In genomic region chr2:240434728-240435456, GRCh38 we compare ENCODE assay signal across 8 cellular contexts. TPM values are rescaled to one million over a fixed set of nuclear protein-coding genes. Genes with fewer than 3 reads are reported as not detected.
DNase-seq lines count a peak whose midpoint lies in the region; ATAC-seq and TF ChIP-seq lines count a peak whose summit lies in the region.

No MANE protein-coding gene starts in this region.

- H3K4me3 ChIP-seq in adipocyte (ENCODE audit: low read length) (peak overlapping the region; percentile 88), heart left ventricle (peak overlapping the region; percentile 6 to 87 (median 64)), tibial nerve (peak overlapping the region; percentile 40 to 95 (median 70))

- H3K27ac ChIP-seq in CD4-positive, alpha-beta T cell (ENCODE audit: low read depth, low read length) = no peak overlapping the region
- H3K27ac ChIP-seq in heart left ventricle (peak overlapping the region; percentile 70 to 97 (median 90)), tibial nerve (peak overlapping the region; percentile 76 to 95 (median 80))

- peaks cover 22% of the 10 kb centered on the region for H3K27me3 ChIP-seq in CD4-positive, alpha-beta T cell (ENCODE audit: control insufficient read depth, insufficient read depth, low read length)
- H3K27me3 ChIP-seq in adipocyte (replicated peaks; ENCODE audit: control insufficient read depth, insufficient read depth, low read length) (no peaks in the 10 kb centered on the region), heart left ventricle (peaks cover 0 to 32% (median 4%) of the 10 kb centered on the region in 9 donors), tibial nerve (no peaks in the 10 kb centered on the region)

- peaks cover 4% of the 10 kb centered on the region for H3K36me3 ChIP-seq in adipocyte (ENCODE audit: control insufficient read depth, insufficient read depth, low read length, severe bottlenecking)
- no peaks in the 10 kb centered on the region for H3K36me3 ChIP-seq in heart left ventricle
- H3K36me3 ChIP-seq in tibial nerve = no peaks in the 10 kb centered on the region

- H3K4me1 ChIP-seq in adipocyte (ENCODE audit: control insufficient read depth, insufficient read depth, low read length) (peaks cover 49% of the 10 kb centered on the region), heart left ventricle (peaks cover 0 to 47% (median 25%) of the 10 kb centered on the region in 12 donors), tibial nerve (peaks cover 0 to 62% (median 20%) of the 10 kb centered on the region in 4 donors)

- H3K36me3 Mint-ChIP-seq in CD4-positive, alpha-beta T cell (ENCODE audit: low read depth) = peaks cover 4% of the 10 kb centered on the region

- peak overlapping the region; percentile 61 for H3K27ac Mint-ChIP-seq in CD4-positive, alpha-beta T cell

- WGBS in heart left ventricle, 4 donors = 1 to 5% (median 2%) methylated on average over 12 to 71 of the region's 71 CpGs
- WGBS in tibial nerve, 2 donors = 2 to 4% methylated on average over 12 to 39 of the region's 71 CpGs

- H3K9ac ChIP-seq in adipocyte (ENCODE audit: low read length) = peak overlapping the region; percentile 95

- peak; percentile 76 to 92 (median 82) for DNase-seq in CD4-positive, alpha-beta T cell
- DNase-seq in M059J (ENCODE audit: low read depth) (peak; percentile 80), SW 1271 (lab: John Stamatoyannopoulos, UW) (peak; percentile 66 to 67), adipocyte (ENCODE audit: low read depth) (peak; percentile 98), heart left ventricle (peak; percentile 93 to 96 (median 95)), posterior cingulate gyrus (peak; percentile 84 to 98 (median 90)), tibial nerve (ENCODE audit: low spot score in 2 of 2) (peak; percentile 87 to 89)

- peaks cover 22% of the 10 kb centered on the region for H3K27me3 Mint-ChIP-seq in CD4-positive, alpha-beta T cell

- CTCF ChIA-PET in CD4-positive, alpha-beta T cell (lab: Charles Lee) = no interaction called here

- POLR2A ChIA-PET in CD4-positive, alpha-beta T cell (lab: Charles Lee) = interaction anchor here (1.0 kb wide), 1 partner anchor 152 kb away, joined by 3 read pairs; the partner anchor contains the start of gene CAPN10

- ATAC-seq in CD4-positive, alpha-beta T cell (ENCODE audit: poor library complexity) = peak; percentile 83
- peak; percentile 45 for ATAC-seq in GM21367 (IDR thresholded peaks at IDR 0.05; ENCODE audit: unreplicated experiment)
- ATAC-seq in heart left ventricle = peak; percentile 68 to 84 (median 82)

- H3K4me1 Mint-ChIP-seq in CD4-positive, alpha-beta T cell (ENCODE audit: low read depth) = peaks cover 4% of the 10 kb centered on the region

- no peaks in the 10 kb centered on the region for H3K9me3 ChIP-seq in CD4-positive, alpha-beta T cell (ENCODE audit: control insufficient read depth, low read length)
- no peaks in the 10 kb centered on the region for H3K9me3 ChIP-seq in adipocyte (ENCODE audit: control insufficient read depth, low read length)
- no peaks in the 10 kb centered on the region for H3K9me3 ChIP-seq in heart left ventricle
- no peaks in the 10 kb centered on the region for H3K9me3 ChIP-seq in tibial nerve

- no peak for TF ChIP-seq POLR2A in heart left ventricle (IDR thresholded peaks at IDR 0.05)
- TF ChIP-seq POLR2A in tibial nerve (IDR thresholded peaks at IDR 0.05) = no peak

- peak overlapping the region; percentile 93 for H3K4me3 Mint-ChIP-seq in CD4-positive, alpha-beta T cell

- no peak for TF ChIP-seq CTCF in CD4-positive, alpha-beta T cell (IDR thresholded peaks at IDR 0.05)
- TF ChIP-seq CTCF in heart left ventricle (IDR thresholded peaks at IDR 0.05) = no peak
- TF ChIP-seq CTCF in tibial nerve (IDR thresholded peaks at IDR 0.05) = peak in 1 of 5 experiments; percentile 19

- H3K9me3 Mint-ChIP-seq in CD4-positive, alpha-beta T cell = no peaks in the 10 kb centered on the region

- TF ChIP-seq EP300 in tibial nerve (IDR thresholded peaks at IDR 0.05) = peak in 1 of 2 donors; percentile 46

- intact Hi-C loops in CD4-positive, alpha-beta T cell (cut with DNase I, micrococcal nuclease) = loop anchor here in 1 of 2 experiments (2.0 to 10.0 kb wide), 5 partner anchors 127 to 410 kb away; partner anchors contain the start of genes CAPN10, DUSP28 and NDUFA10
- intact Hi-C loops in heart left ventricle (cut with DNase I) = loop anchor here in 7 of 10 donors (2.0 to 10.0 kb wide), 7 partner anchors 60 to 283 kb away; no protein-coding TSS in a partner anchor
- intact Hi-C loops in posterior cingulate gyrus (cut with DNase I) = loop anchor here (5.0 kb wide), 1 partner anchor 283 kb away; no protein-coding TSS in a partner anchor

RNA-seq across cellular contexts. Expression of gene GPC1, which starts 0.6 kb away (rescaled TPM):
- total RNA-seq in CD4-positive, alpha-beta T cell = under 1 TPM; 0.58 to 0.98 TPM
- 12.6 and 26.9 TPM in 2 replicates for total RNA-seq in M059J (2014; rRNA removed; shearing (Covaris generic))
- total RNA-seq in heart left ventricle (100 to 1,000 TPM; 131 to 316 (median 193) TPM), tibial nerve (100 to 1,000 TPM; 117 to 153 (median 144) TPM)
- 100 to 1,000 TPM; 134 to 209 TPM for polyA plus RNA-seq in heart left ventricle
